Comparison of ENCODE assay signal across 8 cellular contexts in genomic region chr5:63341442-63341841, GRCh38.
"Had no signal": no experiment of that assay in that cellular context is flagged by ENCODE, and none has a peak within 500 bp of the region (broad histone marks: within the 10 kb centered on the region; RNA-seq: fewer than 3 reads in every experiment).

No MANE protein-coding gene starts in this region.

- DNase-seq: GDM1, GF-D8 had no signal

- FAIRE-seq: G401.6, GM12878, GM12891, GM12892, GM18507, GM19239 had no signal

- ATAC-seq: GM12878 had no signal

- H3K4me3 ChIP-seq: GM12878 had no signal
